In genomic region chr14:24816929-24817637, GRCh38 we compare ENCODE assay signal across 18 cellular contexts.
DNase-seq lines count a peak whose midpoint lies in the region; ATAC-seq and TF ChIP-seq lines count a peak whose summit lies in the region.
"Had no signal": no experiment of that assay in that cellular context is flagged by ENCODE, and none has a peak within 500 bp of the region (broad histone marks: within the 10 kb centered on the region; RNA-seq: fewer than 3 reads in every experiment).

No MANE protein-coding gene starts in this region.

- TF ChIP-seq CTCF in body of pancreas (IDR thresholded peaks at IDR 0.05): no peak

- H3K27ac ChIP-seq in body of pancreas: peak overlapping the region; percentile 83 to 98 (median 88)
- peak overlapping the region; percentile 67 for H3K27ac ChIP-seq in right cardiac atrium (ENCODE audit: low read length)
- H3K27ac ChIP-seq in mucosa of rectum (ENCODE audit: low read depth in 2 of 2, low read length in 2 of 2): peak overlapping the region; percentile 75 to 82
- H3K27ac ChIP-seq: lower lobe of right lung had no signal

- in situ Hi-C loops in HAP-1 (cut with MboI; ENCODE audit: low sequenced_read_pairs): no loop called here

- H3K36me3 ChIP-seq in body of pancreas (replicated peaks in 1 of 2; ENCODE audit: insufficient read depth in 1 of 2, low read depth in 2 of 2) (no peaks in the 10 kb centered on the region), mucosa of rectum (ENCODE audit: control insufficient read depth in 2 of 2, insufficient read depth in 2 of 2, low read length in 2 of 2) (no peaks in the 10 kb centered on the region), HAP-1 (replicated peaks) (no peaks in the 10 kb centered on the region)
- H3K36me3 ChIP-seq: lower lobe of right lung, upper lobe of left lung had no signal

- H3K9ac ChIP-seq in mucosa of rectum (ENCODE audit: low read depth in 1 of 2, low read length in 2 of 2): no peak overlapping the region

- ATAC-seq in body of pancreas: peak; percentile 83
- ATAC-seq in right cardiac atrium: peak; percentile 10 to 30
- ATAC-seq in GM21423 (IDR thresholded peaks at IDR 0.05; ENCODE audit: unreplicated experiment): no peak
- ATAC-seq in GM19324 (IDR thresholded peaks at IDR 0.05; ENCODE audit: low FRiP score, unreplicated experiment): no peak
- ATAC-seq: HCT116; naive thymus-derived CD8-positive, alpha-beta T cell; stimulated activated naive CD8-positive, alpha-beta T cell treated with anti-CD3 and anti-CD28 coated beads, Interleukin-15, Interleukin-2, amounts not matched to agents 100 U/mL and 50 U/mL, for 24 hours had no signal

- H3K4me3 ChIP-seq in body of pancreas (no peak overlapping the region), right cardiac atrium (ENCODE audit: low read length) (no peak overlapping the region), mucosa of rectum (ENCODE audit: low read length in 2 of 2) (peak overlapping the region; percentile 28 to 49), HAP-1 (no peak overlapping the region)
- H3K4me3 ChIP-seq: lower lobe of right lung, upper lobe of left lung had no signal

- no peaks in the 10 kb centered on the region for H3K9me3 ChIP-seq in body of pancreas
- H3K9me3 ChIP-seq in right cardiac atrium (ENCODE audit: control insufficient read depth, low read length): no peaks in the 10 kb centered on the region
- no peaks in the 10 kb centered on the region for H3K9me3 ChIP-seq in mucosa of rectum (ENCODE audit: control insufficient read depth in 2 of 2, low read length in 2 of 2)
- H3K9me3 ChIP-seq in HAP-1: peaks cover 2% of the 10 kb centered on the region; the same call in 1 of the 2 replicates
- H3K9me3 ChIP-seq: lower lobe of right lung, upper lobe of left lung had no signal

- WGBS in body of pancreas, 2 donors: 18 to 21% methylated on average over 8 of the region's 8 CpGs
- 40% methylated on average over 8 of the region's 8 CpGs for WGBS in right cardiac atrium

- H3K27me3 ChIP-seq in body of pancreas (no peaks in the 10 kb centered on the region), right cardiac atrium (ENCODE audit: control insufficient read depth, insufficient read depth) (no peaks in the 10 kb centered on the region), mucosa of rectum (ENCODE audit: control insufficient read depth in 2 of 2, insufficient read depth in 2 of 2, low read length in 2 of 2) (no peaks in the 10 kb centered on the region), HAP-1 (ENCODE audit: low read depth) (no peaks in the 10 kb centered on the region)
- H3K27me3 ChIP-seq: upper lobe of left lung had no signal

- H3K4me1 ChIP-seq in body of pancreas (peaks cover 62% of the 10 kb centered on the region), right cardiac atrium (ENCODE audit: control insufficient read depth, insufficient read depth, low read length) (peaks cover 23% of the 10 kb centered on the region), mucosa of rectum (ENCODE audit: control insufficient read depth in 2 of 2, insufficient read depth in 2 of 2, low read length in 2 of 2) (peaks cover 39 to 45% of the 10 kb centered on the region in 2 donors), HAP-1 (no peaks in the 10 kb centered on the region)

- DNase-seq in COLO668 (lab: John Stamatoyannopoulos, UW; ENCODE audit: unreplicated experiment) (peak; percentile 17), body of pancreas (peak; percentile 82 to 93 (median 84)), right cardiac atrium (no peak), HAP-1 (ENCODE audit: low spot score in 2 of 2) (no peak), SIG-M5 (lab: John Stamatoyannopoulos, UW) (no peak)
- DNase-seq: activated naive CD4-positive, alpha-beta T cell; activated T-cell treated with anti-CD3 and anti-CD28 coated beads for 4 hours; aorta; lower lobe of right lung; naive thymus-derived CD8-positive, alpha-beta T cell; NCI-H187; RPMI8226; stimulated activated naive CD8-positive, alpha-beta T cell treated with anti-CD3 and anti-CD28 coated beads, Interleukin-15, Interleukin-2, amounts not matched to agents 100 U/mL and 50 U/mL, for 24 hours; upper lobe of left lung had no signal

- no peak for TF ChIP-seq POLR2A in body of pancreas (IDR thresholded peaks at IDR 0.05)

- intact Hi-C loops in body of pancreas (cut with DNase I) (no loop called here), right cardiac atrium (cut with DNase I) (loop anchor here in 1 of 4 donors (10.0 kb wide), 1 partner anchor 228 kb away; no protein-coding TSS in a partner anchor)

Comparison
In these comparisons a context has a peak if more than half of its experiments do, and no peak if none do; other contexts are left out.
1. DNase-seq: peak in COLO668 (single experiment) and body of pancreas (4 of 4); none in right cardiac atrium (0 of 3), HAP-1 (0 of 2) and SIG-M5 (single experiment).
2. ATAC-seq: peak in body of pancreas (single experiment) and right cardiac atrium (2 of 2); none in GM21423 (single experiment) and GM19324 (single experiment).
3. H3K4me3 ChIP-seq: peak in mucosa of rectum (2 of 2); none in body of pancreas (0 of 2), right cardiac atrium (single experiment) and HAP-1 (single experiment).
4. Peak in every context shown above with its lines, with median percentiles within 50 percentile points of each other: H3K27ac ChIP-seq.